In genomic region chr14:32430326-32430725, GRCh38 we compare ENCODE assay signal across 15 cellular contexts.
DNase-seq lines count a peak whose midpoint lies in the region; ATAC-seq and TF ChIP-seq lines count a peak whose summit lies in the region.
"Had no signal": no experiment of that assay in that cellular context is flagged by ENCODE, and none has a peak within 500 bp of the region (broad histone marks: within the 10 kb centered on the region; RNA-seq: fewer than 3 reads in every experiment).

No MANE protein-coding gene starts in this region.

- no peaks in the 10 kb centered on the region for H3K9me3 Mint-ChIP-seq in activated CD4-positive, alpha-beta memory T cell treated with anti-CD3 and anti-CD28 coated beads, Interleukin-2, amount 10 ng/mL, durations not matched to agents 7 days and 5 days
- no peaks in the 10 kb centered on the region for H3K9me3 Mint-ChIP-seq in activated CD4-positive, alpha-beta memory T cell treated with anti-CD3 and anti-CD28 coated beads for 36 hours
- H3K9me3 Mint-ChIP-seq: naive thymus-derived CD4-positive, alpha-beta T cell had no signal

- in situ Hi-C loops in brain microvascular endothelial cell (cut with HindIII; ENCODE audit: low pct_ligation_motif_present, low sequenced_read_pairs) = no loop called here

- no peak for TF ChIP-seq POLR2A in erythroblast (IDR thresholded peaks at IDR 0.05; ENCODE audit: low read length)

- H3K36me3 ChIP-seq in brain microvascular endothelial cell (replicated peaks) = no peaks in the 10 kb centered on the region
- H3K36me3 ChIP-seq: ascending aorta, heart left ventricle had no signal

- ATAC-seq in GM18867 (IDR thresholded peaks at IDR 0.05; ENCODE audit: unreplicated experiment) = no peak
- ATAC-seq in HG02759 (IDR thresholded peaks at IDR 0.05; ENCODE audit: unreplicated experiment) = no peak
- ATAC-seq: heart left ventricle; naive thymus-derived CD4-positive, alpha-beta T cell had no signal

- POLR2A ChIA-PET in activated CD4-positive, alpha-beta memory T cell treated with anti-CD3 and anti-CD28 coated beads, Interleukin-2, amount 10 ng/mL, durations not matched to agents 7 days and 5 days (lab: Charles Lee) = no interaction called here
- POLR2A ChIA-PET in activated CD4-positive, alpha-beta memory T cell treated with anti-CD3 and anti-CD28 coated beads for 36 hours (lab: Charles Lee) = no interaction called here

- intact Hi-C loops in activated CD4-positive, alpha-beta memory T cell treated with anti-CD3 and anti-CD28 coated beads for 36 hours (cut with micrococcal nuclease) = no loop called here

- H3K27me3 ChIP-seq in brain microvascular endothelial cell (replicated peaks) = no peaks in the 10 kb centered on the region
- H3K27me3 ChIP-seq: ascending aorta, heart left ventricle had no signal

- H3K4me3 ChIP-seq in brain microvascular endothelial cell (ENCODE audit: low read depth, low read length) = no peak overlapping the region
- H3K4me3 ChIP-seq: ascending aorta, heart left ventricle had no signal

- CTCF ChIA-PET in activated CD4-positive, alpha-beta memory T cell treated with anti-CD3 and anti-CD28 coated beads, Interleukin-2, amount 10 ng/mL, durations not matched to agents 7 days and 5 days (lab: Charles Lee) = no interaction called here
- CTCF ChIA-PET in activated CD4-positive, alpha-beta memory T cell treated with anti-CD3 and anti-CD28 coated beads for 36 hours (lab: Charles Lee) = no interaction called here

- H3K4me3 Mint-ChIP-seq in activated CD4-positive, alpha-beta memory T cell treated with anti-CD3 and anti-CD28 coated beads, Interleukin-2, amount 10 ng/mL, durations not matched to agents 7 days and 5 days = no peak overlapping the region
- H3K4me3 Mint-ChIP-seq in activated CD4-positive, alpha-beta memory T cell treated with anti-CD3 and anti-CD28 coated beads for 36 hours = no peak overlapping the region
- H3K4me3 Mint-ChIP-seq: naive thymus-derived CD4-positive, alpha-beta T cell had no signal

- peak; percentile 23 for DNase-seq in activated CD4-positive, alpha-beta memory T cell treated with anti-CD3 and anti-CD28 coated beads, Interleukin-2, amount 10 ng/mL, durations not matched to agents 7 days and 5 days
- DNase-seq in activated CD4-positive, alpha-beta memory T cell treated with anti-CD3 and anti-CD28 coated beads for 36 hours = no peak
- DNase-seq in brain microvascular endothelial cell (peak; percentile 91), kidney glomerular epithelial cell (lab: John Stamatoyannopoulos, UW) (peak; percentile 6), substantia nigra (lab: John Stamatoyannopoulos, UW) (peak in 9 of 49 donors; percentile 15 to 64 (median 33)), erythroblast (lab: John Stamatoyannopoulos, UW) (no peak)
- DNase-seq: heart left ventricle; KBM-7; naive thymus-derived CD4-positive, alpha-beta T cell; NCI-H146; NCI-H524 had no signal

- no peak overlapping the region for H3K27ac Mint-ChIP-seq in activated CD4-positive, alpha-beta memory T cell treated with anti-CD3 and anti-CD28 coated beads, Interleukin-2, amount 10 ng/mL, durations not matched to agents 7 days and 5 days
- H3K27ac Mint-ChIP-seq in activated CD4-positive, alpha-beta memory T cell treated with anti-CD3 and anti-CD28 coated beads for 36 hours = no peak overlapping the region
- H3K27ac Mint-ChIP-seq: naive thymus-derived CD4-positive, alpha-beta T cell had no signal

- H3K4me1 Mint-ChIP-seq in activated CD4-positive, alpha-beta memory T cell treated with anti-CD3 and anti-CD28 coated beads, Interleukin-2, amount 10 ng/mL, durations not matched to agents 7 days and 5 days = peaks cover 12% of the 10 kb centered on the region
- no peaks in the 10 kb centered on the region for H3K4me1 Mint-ChIP-seq in activated CD4-positive, alpha-beta memory T cell treated with anti-CD3 and anti-CD28 coated beads for 36 hours (ENCODE audit: low read depth)

- no peak for TF ChIP-seq CTCF in brain microvascular endothelial cell (IDR thresholded peaks at IDR 0.05; ENCODE audit: low read depth, low read length, missing control alignments)

- peak overlapping the region; percentile 51 for H3K27ac ChIP-seq in brain microvascular endothelial cell
- peak overlapping the region; percentile 54 for H3K27ac ChIP-seq in substantia nigra (ENCODE audit: low read depth, low read length, poor library complexity, severe bottlenecking)
- H3K27ac ChIP-seq: 22Rv1 had no signal

- H3K36me3 Mint-ChIP-seq in activated CD4-positive, alpha-beta memory T cell treated with anti-CD3 and anti-CD28 coated beads, Interleukin-2, amount 10 ng/mL, durations not matched to agents 7 days and 5 days (ENCODE audit: low read depth) = no peaks in the 10 kb centered on the region
- H3K36me3 Mint-ChIP-seq in activated CD4-positive, alpha-beta memory T cell treated with anti-CD3 and anti-CD28 coated beads for 36 hours = no peaks in the 10 kb centered on the region

- no peaks in the 10 kb centered on the region for H3K27me3 Mint-ChIP-seq in activated CD4-positive, alpha-beta memory T cell treated with anti-CD3 and anti-CD28 coated beads, Interleukin-2, amount 10 ng/mL, durations not matched to agents 7 days and 5 days
- no peaks in the 10 kb centered on the region for H3K27me3 Mint-ChIP-seq in activated CD4-positive, alpha-beta memory T cell treated with anti-CD3 and anti-CD28 coated beads for 36 hours

Comparison
In these comparisons a context has a peak if more than half of its experiments do, and no peak if none do; other contexts are left out.
1. DNase-seq: peak in activated CD4-positive, alpha-beta memory T cell treated with anti-CD3 and anti-CD28 coated beads, Interleukin-2, amount 10 ng/mL, durations not matched to agents 7 days and 5 days (single experiment), brain microvascular endothelial cell (single experiment) and kidney glomerular epithelial cell (single experiment); none in activated CD4-positive, alpha-beta memory T cell treated with anti-CD3 and anti-CD28 coated beads for 36 hours (single experiment) and erythroblast (0 of 2).